In genomic region chr2:20660506-20660905, GRCh38 we compare ENCODE assay signal across 24 cellular contexts. TPM values are rescaled to one million over a fixed set of nuclear protein-coding genes. Genes with fewer than 3 reads are reported as not detected.
"Had no signal": no experiment of that assay in that cellular context is flagged by ENCODE, and none has a peak within 500 bp of the region (broad histone marks: within the 10 kb centered on the region; RNA-seq: fewer than 3 reads in every experiment).

No MANE protein-coding gene starts in this region.

- H3K4me3 Mint-ChIP-seq: activated CD4-positive, alpha-beta T cell treated with anti-CD3 and anti-CD28 coated beads, Interleukin-2, amount 10 ng/mL, durations not matched to agents 7 days and 5 days; activated CD8-positive, alpha-beta T cell treated with anti-CD3 and anti-CD28 coated beads, Interleukin-2, amount 10 ng/mL, durations not matched to agents 7 days and 5 days; activated naive CD8-positive, alpha-beta T cell treated with anti-CD3 and anti-CD28 coated beads for 36 hours; activated T-helper 17 cell treated with anti-CD3 and anti-CD28 coated beads, Interleukin-2, amount 50 U/mL, for 72 hours; central memory CD8-positive, alpha-beta T cell; mesothelial cell of epicardium; naive thymus-derived CD8-positive, alpha-beta T cell; stimulated activated naive CD8-positive, alpha-beta T cell treated with anti-CD3 and anti-CD28 coated beads, Interleukin-15, Interleukin-2, amounts not matched to agents 100 ng/mL and 50 ng/mL, for 24 hours had no signal

- H3K4me1 Mint-ChIP-seq: activated T-helper 17 cell treated with anti-CD3 and anti-CD28 coated beads, Interleukin-2, amount 50 U/mL, for 72 hours had no signal

- H3K36me3 ChIP-seq: left lung, ovary, right atrium auricular region, thyroid gland, WERI-Rb-1 had no signal

- H3K9me3 ChIP-seq: left lung, ovary, psoas muscle, right atrium auricular region, thyroid gland had no signal

- H3K27ac Mint-ChIP-seq: activated CD4-positive, alpha-beta T cell treated with anti-CD3 and anti-CD28 coated beads, Interleukin-2, amount 10 ng/mL, durations not matched to agents 7 days and 5 days; activated CD8-positive, alpha-beta T cell treated with anti-CD3 and anti-CD28 coated beads, Interleukin-2, amount 10 ng/mL, durations not matched to agents 7 days and 5 days; activated naive CD8-positive, alpha-beta T cell treated with anti-CD3 and anti-CD28 coated beads for 36 hours; activated T-helper 17 cell treated with anti-CD3 and anti-CD28 coated beads, Interleukin-2, amount 50 U/mL, for 72 hours; mesothelial cell of epicardium; naive thymus-derived CD8-positive, alpha-beta T cell; stimulated activated naive CD8-positive, alpha-beta T cell treated with anti-CD3 and anti-CD28 coated beads, Interleukin-15, Interleukin-2, amounts not matched to agents 100 ng/mL and 50 ng/mL, for 24 hours had no signal

- H3K27me3 ChIP-seq: ovary had no signal

- H3K9me3 Mint-ChIP-seq: activated CD4-positive, alpha-beta T cell treated with anti-CD3 and anti-CD28 coated beads, Interleukin-2, amount 10 ng/mL, durations not matched to agents 7 days and 5 days; activated naive CD8-positive, alpha-beta T cell treated with anti-CD3 and anti-CD28 coated beads for 36 hours; activated T-helper 17 cell treated with anti-CD3 and anti-CD28 coated beads, Interleukin-2, amount 50 U/mL, for 72 hours; central memory CD8-positive, alpha-beta T cell; mesothelial cell of epicardium; naive thymus-derived CD8-positive, alpha-beta T cell; stimulated activated naive CD8-positive, alpha-beta T cell treated with anti-CD3 and anti-CD28 coated beads, Interleukin-15, Interleukin-2, amounts not matched to agents 100 ng/mL and 50 ng/mL, for 24 hours had no signal

- DNase-seq: activated CD4-positive, alpha-beta T cell treated with anti-CD3 and anti-CD28 coated beads, Interleukin-2, amount 10 ng/mL, durations not matched to agents 7 days and 5 days; activated CD4-positive, CD25-positive, alpha-beta regulatory T cell treated with anti-CD3 and anti-CD28 coated beads, Interleukin-2, amount 50 U/mL, for 72 hours; activated CD8-positive, alpha-beta T cell treated with anti-CD3 and anti-CD28 coated beads, Interleukin-2, amount 10 ng/mL, durations not matched to agents 7 days and 5 days; activated naive CD4-positive, alpha-beta T cell treated with Interleukin-2 at 50 U/mL for 16 hours; activated naive CD8-positive, alpha-beta T cell treated with anti-CD3 and anti-CD28 coated beads for 36 hours; activated T-cell treated with anti-CD3 and anti-CD28 coated beads, Interleukin-2, amount 50 U/mL, for 1 hour; cortex of kidney; ovary; psoas muscle; stimulated activated CD4-positive, alpha-beta T cell treated with anti-CD3 and anti-CD28 coated beads, Interleukin-1b, Interleukin-23, amount 100 ng/mL, for 48 hours; substantia nigra; thyroid gland; WERI-Rb-1 had no signal

- H3K4me1 ChIP-seq: foreskin keratinocyte had no signal

- H3K36me3 Mint-ChIP-seq: activated naive CD8-positive, alpha-beta T cell treated with anti-CD3 and anti-CD28 coated beads for 36 hours; mesothelial cell of epicardium; naive thymus-derived CD8-positive, alpha-beta T cell had no signal

- FAIRE-seq: astrocyte, TTC549 had no signal

- H3K27ac ChIP-seq: foreskin keratinocyte, left lung, ovary, psoas muscle, right atrium auricular region, thyroid gland, WERI-Rb-1 had no signal

- H3K4me3 ChIP-seq: left lung, ovary, psoas muscle, right atrium auricular region, thyroid gland had no signal

RNA-seq across cellular contexts. Expression of gene GDF7, which starts 6.4 kb away (rescaled TPM):
- total RNA-seq: activated CD4-positive, alpha-beta T cell treated with anti-CD3 and anti-CD28 coated beads, Interleukin-2, amount 10 ng/mL, durations not matched to agents 7 days and 5 days; activated CD8-positive, alpha-beta T cell treated with anti-CD3 and anti-CD28 coated beads, Interleukin-2, amount 10 ng/mL, durations not matched to agents 7 days and 5 days; activated naive CD8-positive, alpha-beta T cell treated with anti-CD3 and anti-CD28 coated beads for 36 hours; epithelial cell of proximal tubule; foreskin keratinocyte; naive thymus-derived CD8-positive, alpha-beta T cell had no signal
- polyA plus RNA-seq: foreskin keratinocyte had no signal
